ENCODE assay signal across 10 cellular contexts in the genomic region with DNA sequence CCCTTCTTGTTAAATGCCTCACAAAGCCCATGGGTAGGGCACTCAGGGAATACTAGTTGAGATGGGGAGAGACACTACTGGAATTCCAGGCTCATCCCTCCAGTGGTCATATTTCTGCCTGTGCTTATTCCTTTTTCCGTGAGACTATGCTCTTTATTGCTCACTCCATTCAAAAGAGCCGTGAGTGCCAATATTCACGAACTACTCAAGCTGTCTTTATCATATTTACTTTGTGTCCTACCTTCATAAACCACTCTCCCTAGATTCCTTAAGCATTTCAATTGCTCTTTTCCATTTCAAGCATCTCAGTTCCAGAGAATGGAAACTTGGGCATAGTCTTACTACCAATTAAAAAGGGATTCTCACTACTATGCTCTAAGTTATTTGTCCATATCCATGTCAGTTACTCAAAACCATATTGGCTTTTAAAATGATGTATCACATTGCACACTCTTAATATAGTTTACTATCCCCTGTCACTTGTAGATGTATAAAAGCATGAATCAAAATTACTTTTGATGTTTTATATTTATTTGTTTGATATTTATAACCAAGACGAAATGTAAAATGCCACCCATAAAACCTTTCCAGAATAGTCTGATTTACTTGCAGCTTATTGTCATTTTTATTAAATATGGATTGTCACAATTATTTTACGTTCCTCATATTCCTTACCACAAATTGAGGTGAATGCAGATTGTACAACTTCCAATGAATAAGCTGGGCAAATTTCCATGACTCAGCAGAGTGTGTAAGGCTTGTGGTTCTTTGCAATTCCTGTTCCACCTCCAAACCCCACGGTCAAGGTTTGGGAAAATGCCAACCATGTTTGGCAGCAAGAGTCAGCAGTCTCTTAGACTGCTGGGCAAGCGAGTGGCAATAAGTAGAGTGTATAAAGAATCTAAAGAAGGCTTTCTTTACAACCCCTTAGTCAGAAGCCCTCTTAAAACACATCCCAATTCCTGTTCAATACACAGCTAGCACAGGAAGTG. TPM values are rescaled to one million over a fixed set of nuclear protein-coding genes. Genes with fewer than 3 reads are reported as not detected.
DNase-seq lines count a peak whose midpoint lies in the region; ATAC-seq and TF ChIP-seq lines count a peak whose summit lies in the region.
"Had no signal": no experiment of that assay in that cellular context is flagged by ENCODE, and none has a peak within 500 bp of the region (broad histone marks: within the 10 kb centered on the region; RNA-seq: fewer than 3 reads in every experiment).

No MANE protein-coding gene starts in this region.

- ATAC-seq in Right ventricle myocardium inferior (peak; percentile 44), right cardiac atrium (no peak), HG02759 (IDR thresholded peaks at IDR 0.05; ENCODE audit: unreplicated experiment) (no peak)

- H3K4me3 ChIP-seq in right atrium auricular region (no peak overlapping the region), adipocyte (ENCODE audit: low read length) (no peak overlapping the region), right cardiac atrium (ENCODE audit: low read length) (no peak overlapping the region)

- whole genome bisulfite sequencing in right cardiac atrium: 68% methylated on average over 7 of the region's 7 CpGs

- DNase-seq in Right ventricle myocardium inferior (ENCODE audit: missing footprints) (no peak), right atrium auricular region (ENCODE audit: low spot score) (no peak), adipocyte (ENCODE audit: low read depth) (peak; percentile 76), right cardiac atrium (peak in 2 of 3 donors; percentile 12 to 27), iPS-NIHi7 (ENCODE audit: extremely low spot score) (no peak)
- no peak for DNase-seq in effector CD8-positive, alpha-beta T cell (lab: John Stamatoyannopoulos, UW)
- no peak for DNase-seq in central memory CD4-positive, alpha-beta T cell
- DNase-seq: activated naive CD8-positive, alpha-beta T cell treated with anti-CD3 and anti-CD28 coated beads, Interleukin-2, amount 10 ng/mL, durations not matched to agents 7 days and 5 days had no signal

- no peak for TF ChIP-seq CTCF in right atrium auricular region (IDR thresholded peaks at IDR 0.05)

- H3K4me1 ChIP-seq in right atrium auricular region (peaks cover 0 to 4% of the 10 kb centered on the region in 2 donors), adipocyte (ENCODE audit: control insufficient read depth, insufficient read depth, low read length) (peaks cover 5% of the 10 kb centered on the region), right cardiac atrium (ENCODE audit: control insufficient read depth, insufficient read depth, low read length) (no peaks in the 10 kb centered on the region)

- H3K9ac ChIP-seq in adipocyte (ENCODE audit: low read length): no peak overlapping the region

- intact Hi-C loops in Right ventricle myocardium inferior (cut with DNase I) (no loop called here), right cardiac atrium (cut with DNase I) (no loop called here)

- H3K27ac ChIP-seq in right atrium auricular region (no peak overlapping the region), right cardiac atrium (ENCODE audit: low read length) (no peak overlapping the region)
- H3K27ac ChIP-seq: C4-2B had no signal

- H3K9me3 ChIP-seq in right atrium auricular region (peaks cover 0 to 5% of the 10 kb centered on the region in 2 donors), adipocyte (ENCODE audit: control insufficient read depth, low read length) (peaks cover 18% of the 10 kb centered on the region), right cardiac atrium (ENCODE audit: control insufficient read depth, low read length) (no peaks in the 10 kb centered on the region)

- H3K27me3 ChIP-seq in right atrium auricular region: peaks cover 0 to 3% of the 10 kb centered on the region in 2 donors
- no peaks in the 10 kb centered on the region for H3K27me3 ChIP-seq in adipocyte (replicated peaks; ENCODE audit: control insufficient read depth, insufficient read depth, low read length)
- H3K27me3 ChIP-seq in right cardiac atrium (ENCODE audit: control insufficient read depth, insufficient read depth): no peaks in the 10 kb centered on the region

- H3K36me3 ChIP-seq in right atrium auricular region (no peaks in the 10 kb centered on the region), adipocyte (ENCODE audit: control insufficient read depth, insufficient read depth, low read length, severe bottlenecking) (no peaks in the 10 kb centered on the region)

RNA-seq across cellular contexts. Expression of a gene that starts 24.4 kb away (rescaled TPM):
- total RNA-seq in Right ventricle myocardium inferior (14.7 TPM), right atrium auricular region (10 to 100 TPM; 16.8 to 22.6 TPM), right cardiac atrium (10 to 100 TPM; 17.3 to 20.1 (median 18.2) TPM)
- 6.2 TPM for polyA plus RNA-seq in right cardiac atrium

Comparison
In these comparisons a context has a peak if more than half of its experiments do, and no peak if none do; other contexts are left out.
1. DNase-seq: peak in adipocyte (single experiment) and right cardiac atrium (2 of 3); none in Right ventricle myocardium inferior (single experiment), right atrium auricular region (single experiment), iPS-NIHi7 (single experiment), effector CD8-positive, alpha-beta T cell (single experiment) and central memory CD4-positive, alpha-beta T cell (single experiment).